8 cellular contexts compared by ENCODE assay signal in the genomic region with DNA sequence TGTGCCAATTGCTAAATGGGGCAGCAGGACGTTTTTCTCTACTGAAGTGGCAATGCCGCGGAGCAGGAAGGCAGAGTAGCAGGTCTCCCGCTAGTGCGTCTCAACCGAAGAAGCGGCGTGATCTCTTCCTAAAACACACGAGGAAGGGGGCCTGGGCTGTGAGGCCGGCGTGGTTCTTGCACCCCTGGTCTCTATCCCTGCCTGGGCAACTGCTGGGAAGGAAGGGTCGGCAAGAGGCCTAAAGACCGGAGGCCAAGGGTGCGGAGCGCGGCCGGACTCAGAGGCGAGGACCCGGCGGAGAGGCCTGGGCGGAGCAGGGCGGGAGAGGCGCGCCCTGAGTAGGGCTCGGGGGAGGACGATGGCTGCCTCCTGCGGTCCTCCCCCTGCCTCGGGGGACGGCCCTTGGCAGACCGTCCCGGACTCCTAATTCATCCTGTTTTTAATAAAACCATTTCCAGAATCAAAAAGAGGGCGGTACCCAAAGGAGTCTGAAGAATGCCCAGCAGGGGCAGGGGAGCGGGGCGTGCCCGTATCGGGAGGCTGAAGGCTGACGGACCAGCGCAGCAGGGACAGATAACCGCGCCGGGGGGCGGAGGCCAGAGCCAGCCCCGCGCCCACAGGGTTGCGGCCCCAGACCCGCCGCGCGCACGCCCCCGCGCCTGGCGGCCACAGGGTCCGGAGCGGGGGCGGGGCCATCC. TPM values are rescaled to one million over a fixed set of nuclear protein-coding genes. Genes with fewer than 3 reads are reported as not detected.
DNase-seq lines count a peak whose midpoint lies in the region; ATAC-seq and TF ChIP-seq lines count a peak whose summit lies in the region.

No MANE protein-coding gene starts in this region.

- peaks cover 43% of the 10 kb centered on the region for H4K20me1 ChIP-seq in BLaER1

- peak overlapping the region; percentile 75 for H3K9ac ChIP-seq in BLaER1
- peak overlapping the region; percentile 83 for H3K9ac ChIP-seq in mucosa of stomach (ENCODE audit: low read length)

- TF ChIP-seq CTCF in epithelial cell of proximal tubule (conservative IDR thresholded peaks at IDR 0.05; ENCODE audit: low read depth, low read length) (peak; percentile 15), thoracic aorta (IDR thresholded peaks at IDR 0.05) (no peak)

- H3K27ac ChIP-seq in BLaER1 (peak overlapping the region; percentile 51), thoracic aorta (peak overlapping the region; percentile 89 to 93)

- H3K27me3 ChIP-seq in BLaER1 (peaks cover 29% of the 10 kb centered on the region), mucosa of stomach (ENCODE audit: control insufficient read depth, insufficient read depth, low read length) (no peaks in the 10 kb centered on the region), thoracic aorta (replicated peaks; ENCODE audit: insufficient read depth) (no peaks in the 10 kb centered on the region)

- H3K36me3 ChIP-seq in BLaER1, result no peaks in the 10 kb centered on the region
- no peaks in the 10 kb centered on the region for H3K36me3 ChIP-seq in mucosa of stomach (ENCODE audit: control insufficient read depth, insufficient read depth, low read length)
- H3K36me3 ChIP-seq in thoracic aorta, result no peaks in the 10 kb centered on the region

- H3K4me3 ChIP-seq in BLaER1 (peak overlapping the region; percentile 91), epithelial cell of proximal tubule (ENCODE audit: low read depth, low read length) (peak overlapping the region; percentile 84), mucosa of stomach (ENCODE audit: low read length) (peak overlapping the region; percentile 61), thoracic aorta (peak overlapping the region; percentile 91)

- H3K4me2 ChIP-seq in BLaER1, result peak overlapping the region; percentile 98

- H3K9me3 ChIP-seq in BLaER1 (no peaks in the 10 kb centered on the region), mucosa of stomach (ENCODE audit: control insufficient read depth, low read length) (no peaks in the 10 kb centered on the region), thoracic aorta (no peaks in the 10 kb centered on the region)

- peak; percentile 34 for ATAC-seq in GM19043 (IDR thresholded peaks at IDR 0.05; ENCODE audit: low read depth, unreplicated experiment)
- ATAC-seq in HG03280 (IDR thresholded peaks at IDR 0.05; ENCODE audit: unreplicated experiment), result peak; percentile 41
- peak; percentile 69 for ATAC-seq in thoracic aorta (ENCODE audit: insufficient number of reproducible peaks, low FRiP score, low read depth)

- peak; percentile 93 to 99 for DNase-seq in NCI-H526 (lab: John Stamatoyannopoulos, UW)
- DNase-seq in activated CD8-positive, alpha-beta memory T cell treated with anti-CD3 and anti-CD28 coated beads for 48 hours (ENCODE audit: low read depth in 2 of 3, low spot score in 2 of 3), result peak in 2 of 3 experiments; percentile 17 to 43
- DNase-seq in epithelial cell of proximal tubule (ENCODE audit: low read depth), result no peak
- peak; percentile 11 for DNase-seq in thoracic aorta (ENCODE audit: low spot score)

- H3K4me1 ChIP-seq in BLaER1, result peaks cover 49% of the 10 kb centered on the region
- H3K4me1 ChIP-seq in mucosa of stomach (ENCODE audit: control insufficient read depth, insufficient read depth, low read length), result peaks cover 25% of the 10 kb centered on the region
- peaks cover 14 to 24% of the 10 kb centered on the region in 2 donors for H3K4me1 ChIP-seq in thoracic aorta (ENCODE audit: control insufficient read depth in 1 of 2, low read depth in 2 of 2)

RNA-seq across cellular contexts. Expression of gene APLP2, which starts 0.6 kb away (rescaled TPM):
- total RNA-seq in epithelial cell of proximal tubule (323 and 548 TPM in 2 replicates), thoracic aorta (100 to 1,000 TPM; 493 to 557 TPM)
